In genomic region chr11:69333906-69334305, GRCh38 we compare ENCODE assay signal across 12 cellular contexts. TPM values are rescaled to one million over a fixed set of nuclear protein-coding genes. Genes with fewer than 3 reads are reported as not detected.
"Had no signal": no experiment of that assay in that cellular context is flagged by ENCODE, and none has a peak within 500 bp of the region (broad histone marks: within the 10 kb centered on the region; RNA-seq: fewer than 3 reads in every experiment).

No MANE protein-coding gene starts in this region.

- H3K27me3 ChIP-seq: heart left ventricle had no signal

- DNase-seq: activated CD4-positive, alpha-beta T cell treated with anti-CD3 and anti-CD28 coated beads, Interleukin-2, amount 50 U/mL, for 48 hours; activated CD4-positive, CD25-positive, alpha-beta regulatory T cell treated with anti-CD3 and anti-CD28 coated beads, Interleukin-2, amount 50 U/mL, for 72 hours; cerebellar nuclear complex; heart left ventricle; mammary epithelial cell; occipital lobe; psoas muscle; stimulated activated CD4-positive, alpha-beta T cell treated with anti-CD3 and anti-CD28 coated beads, Interleukin-2, amount 100 ng/mL, for 48 hours had no signal

- ATAC-seq: activated naive CD4-positive, alpha-beta T cell treated with anti-CD3 and anti-CD28 coated beads, Interleukin-2, amount 50 U/mL, for 72 hours; heart left ventricle; natural killer cell treated with Interleukin-12 subunit alpha and Interleukin-12 subunit beta and Interleukin-15 and Interleukin-18, amount 100 ng/mL, for 72 hours had no signal

- H3K4me1 ChIP-seq: psoas muscle had no signal

- H3K36me3 ChIP-seq: heart left ventricle, thoracic aorta had no signal

- H3K27ac ChIP-seq: heart left ventricle, psoas muscle, thoracic aorta had no signal

- H3K9me3 ChIP-seq: psoas muscle, thoracic aorta had no signal

- H3K4me3 ChIP-seq: heart left ventricle, psoas muscle, thoracic aorta had no signal

RNA-seq across cellular contexts. Expression of gene MYEOV, which starts 40.0 kb away (rescaled TPM):
- total RNA-seq: activated naive CD4-positive, alpha-beta T cell treated with anti-CD3 and anti-CD28 coated beads, Interleukin-2, amount 50 U/mL, for 72 hours; frontal cortex; natural killer cell treated with Interleukin-12 subunit alpha and Interleukin-12 subunit beta and Interleukin-15 and Interleukin-18, amount 100 ng/mL, for 72 hours; occipital lobe had no signal
